33 cellular contexts compared by ENCODE assay signal in genomic region chr3:138054057-138054456, GRCh38. TPM values are rescaled to one million over a fixed set of nuclear protein-coding genes. Genes with fewer than 3 reads are reported as not detected.
"Had no signal": no experiment of that assay in that cellular context is flagged by ENCODE, and none has a peak within 500 bp of the region (broad histone marks: within the 10 kb centered on the region; RNA-seq: fewer than 3 reads in every experiment).

No MANE protein-coding gene starts in this region.

- H3K27me3 ChIP-seq: neural progenitor cell, ovary, thyroid gland, tibial nerve, upper lobe of left lung, vagina had no signal

- H3K27ac ChIP-seq: neural progenitor cell, ovary, parathyroid adenoma, psoas muscle, skin epidermis, spleen, thoracic aorta, thyroid gland, tibial nerve, upper lobe of left lung, vagina had no signal

- H3K9me3 ChIP-seq: ovary, psoas muscle, spleen, thoracic aorta, thyroid gland, tibial nerve, upper lobe of left lung, vagina had no signal

- H3K79me2 ChIP-seq: parathyroid adenoma had no signal

- H3K9ac ChIP-seq: neural progenitor cell, parathyroid adenoma had no signal

- H3K4me1 ChIP-seq: neural progenitor cell, psoas muscle, spleen, thyroid gland, tibial nerve, upper lobe of left lung, vagina had no signal

- H3K4me2 ChIP-seq: neural progenitor cell, smooth muscle cell had no signal

- H3K36me3 ChIP-seq: neural progenitor cell, ovary, thyroid gland, tibial nerve, upper lobe of left lung, vagina had no signal

- ATAC-seq: naive thymus-derived CD4-positive, alpha-beta T cell; natural killer cell; psoas muscle; right cardiac atrium; sciatic nerve; stimulated activated memory B cell treated with anti-CD40 and anti-IgM and Interleukin-4, amounts not matched to agents 10 μg/mL and 1 μg/mL and 100 μg/mL, for 72 hours; stimulated activated naive CD8-positive, alpha-beta T cell treated with anti-CD3 and anti-CD28 coated beads, Interleukin-15, amount 100 ng/mL, for 72 hours; stimulated activated naive CD8-positive, alpha-beta T cell treated with anti-CD3 and anti-CD28 coated beads, Interleukin-15, Interleukin-2, amounts not matched to agents 100 U/mL and 50 U/mL, for 24 hours had no signal

- FAIRE-seq: urothelium cell line had no signal

- DNase-seq: naive thymus-derived CD4-positive, alpha-beta T cell; natural killer cell; occipital lobe; ovary; posterior cingulate gyrus; psoas muscle; right cardiac atrium; spleen; stimulated activated CD4-positive, alpha-beta T cell treated with anti-CD3 and anti-CD28 coated beads, Interleukin-12 subunit alpha, Interleukin-12 subunit beta, amount 100 ng/mL, for 4 hours; stimulated activated CD4-positive, alpha-beta T cell treated with anti-CD3 and anti-CD28 coated beads, Interleukin-1b, Interleukin-23, amount 100 ng/mL, for 48 hours; stimulated activated CD4-positive, alpha-beta T cell treated with anti-CD3 and anti-CD28 coated beads, Interleukin-4, amount 100 ng/mL, for 1 hour; stimulated activated CD4-positive, alpha-beta T cell treated with anti-CD3 and anti-CD28 coated beads, Interleukin-4, amount 100 ng/mL, for 4 hours; stimulated activated CD8-positive, alpha-beta memory T cell treated with anti-CD3 and anti-CD28 coated beads, Interleukin-4, amount 100 ng/mL, for 48 hours; stimulated activated naive CD4-positive, alpha-beta T cell; stimulated activated naive CD8-positive, alpha-beta T cell treated with anti-CD3 and anti-CD28 coated beads, Interleukin-15, amount 100 ng/mL, for 72 hours; stimulated activated naive CD8-positive, alpha-beta T cell treated with anti-CD3 and anti-CD28 coated beads, Interleukin-15, Interleukin-2, amounts not matched to agents 100 U/mL and 50 U/mL, for 24 hours; thyroid gland; trophoblast cell; upper lobe of left lung had no signal

- H3K4me3 ChIP-seq: neural progenitor cell, ovary, psoas muscle, skin epidermis, smooth muscle cell, spleen, thoracic aorta, thyroid gland, tibial nerve, upper lobe of left lung, vagina had no signal

- H2AFZ ChIP-seq: neural progenitor cell, parathyroid adenoma had no signal

RNA-seq across cellular contexts. Expression of gene CLDN18, which starts 44.1 kb away (rescaled TPM):
- total RNA-seq: naive thymus-derived CD4-positive, alpha-beta T cell; natural killer cell; occipital lobe; osteoblast; psoas muscle; renal cortical epithelial cell; smooth muscle cell; spleen; thyroid gland; tibial nerve; ureter; vagina had no signal
- polyA plus RNA-seq: naive thymus-derived CD4-positive, alpha-beta T cell; neural cell; spleen had no signal
